Comparison of ENCODE assay signal across 7 cellular contexts in genomic region chr3:108145578-108145977, GRCh38.
"Had no signal": no experiment of that assay in that cellular context is flagged by ENCODE, and none has a peak within 500 bp of the region (broad histone marks: within the 10 kb centered on the region; RNA-seq: fewer than 3 reads in every experiment).

No MANE protein-coding gene starts in this region.

- H3K27ac Mint-ChIP-seq: HFFc6 had no signal

- DNase-seq: GM23248, GOT3, H7, HFFc6, IMR-90, KBM-7 had no signal

- ATAC-seq: HCT116 had no signal

- H3K4me3 Mint-ChIP-seq: HFFc6 had no signal
